ENCODE assay signal across 1 cellular context in genomic region chr1:36603461-36603860, GRCh38.
A peak's percentile ranks its signal among the peaks of the same experiment; 100 is the strongest.
TF ChIP-seq lines count a peak whose summit lies in the region.

No MANE protein-coding gene starts in this region.

TF ChIP-seq in HepG2, 621 proteins besides CTCF, POLR2A, EP300 and RAD21 (continued from another document):
- TF ChIP-seq, protein P1, sequence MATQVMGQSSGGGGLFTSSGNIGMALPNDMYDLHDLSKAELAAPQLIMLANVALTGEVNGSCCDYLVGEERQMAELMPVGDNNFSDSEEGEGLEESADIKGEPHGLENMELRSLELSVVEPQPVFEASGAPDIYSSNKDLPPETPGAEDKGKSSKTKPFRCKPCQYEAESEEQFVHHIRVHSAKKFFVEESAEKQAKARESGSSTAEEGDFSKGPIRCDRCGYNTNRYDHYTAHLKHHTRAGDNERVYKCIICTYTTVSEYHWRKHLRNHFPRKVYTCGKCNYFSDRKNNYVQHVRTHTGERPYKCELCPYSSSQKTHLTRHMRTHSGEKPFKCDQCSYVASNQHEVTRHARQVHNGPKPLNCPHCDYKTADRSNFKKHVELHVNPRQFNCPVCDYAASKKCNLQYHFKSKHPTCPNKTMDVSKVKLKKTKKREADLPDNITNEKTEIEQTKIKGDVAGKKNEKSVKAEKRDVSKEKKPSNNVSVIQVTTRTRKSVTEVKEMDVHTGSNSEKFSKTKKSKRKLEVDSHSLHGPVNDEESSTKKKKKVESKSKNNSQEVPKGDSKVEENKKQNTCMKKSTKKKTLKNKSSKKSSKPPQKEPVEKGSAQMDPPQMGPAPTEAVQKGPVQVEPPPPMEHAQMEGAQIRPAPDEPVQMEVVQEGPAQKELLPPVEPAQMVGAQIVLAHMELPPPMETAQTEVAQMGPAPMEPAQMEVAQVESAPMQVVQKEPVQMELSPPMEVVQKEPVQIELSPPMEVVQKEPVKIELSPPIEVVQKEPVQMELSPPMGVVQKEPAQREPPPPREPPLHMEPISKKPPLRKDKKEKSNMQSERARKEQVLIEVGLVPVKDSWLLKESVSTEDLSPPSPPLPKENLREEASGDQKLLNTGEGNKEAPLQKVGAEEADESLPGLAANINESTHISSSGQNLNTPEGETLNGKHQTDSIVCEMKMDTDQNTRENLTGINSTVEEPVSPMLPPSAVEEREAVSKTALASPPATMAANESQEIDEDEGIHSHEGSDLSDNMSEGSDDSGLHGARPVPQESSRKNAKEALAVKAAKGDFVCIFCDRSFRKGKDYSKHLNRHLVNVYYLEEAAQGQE (IDR thresholded peaks at IDR 0.05; ENCODE audit: borderline replicate concordance in 1 of 2, low read depth in 1 of 2, low read length in 2 of 2): peak; percentile 13 to 88; a peak in 3 of 4 replicates
- 0 out of 2 replicates have a peak, but pooled peaks have one; percentile 51 for TF ChIP-seq EHMT2 (IDR thresholded peaks at IDR 0.05; ENCODE audit: borderline replicate concordance, low read depth, low read length)
